8 cellular contexts compared by ENCODE assay signal in genomic region chr14:59481407-59482119, GRCh38. TPM values are rescaled to one million over a fixed set of nuclear protein-coding genes. Genes with fewer than 3 reads are reported as not detected.
DNase-seq lines count a peak whose midpoint lies in the region; ATAC-seq, FAIRE-seq and TF ChIP-seq lines count a peak whose summit lies in the region.

No MANE protein-coding gene starts in this region.

- TF ChIP-seq EP300 in GM12878 (IDR thresholded peaks at IDR 0.05; ENCODE audit: borderline replicate concordance in 1 of 2, control insufficient read depth in 1 of 2, low read depth in 2 of 2, low read length in 2 of 2) = no peak

- peaks cover 58% of the 10 kb centered on the region for H3K79me2 ChIP-seq in GM12878 (ENCODE audit: control insufficient read depth, insufficient read depth, low read length)

- H3K36me3 ChIP-seq in GM12878 (ENCODE audit: control insufficient read depth in 2 of 2, insufficient read depth in 2 of 2, low read length in 1 of 2) = no peaks in the 10 kb centered on the region
- H3K36me3 ChIP-seq in muscle layer of colon (ENCODE audit: insufficient read depth, low read length) = no peaks in the 10 kb centered on the region

- H4K20me1 ChIP-seq in GM12878 (ENCODE audit: control insufficient read depth, insufficient read depth) = no peaks in the 10 kb centered on the region

- RAD21 ChIA-PET in GM12878 (lab: Charles Lee; ENCODE audit: unreplicated experiment) = interaction anchor here (1.5 kb wide), 1 partner anchor 356 kb away, joined by 4 read pairs; no protein-coding TSS in a partner anchor

- FAIRE-seq in GM12878 (lab: Jason Lieb, UNC) = no peak

- TF ChIP-seq POLR2A in GM12878 (IDR thresholded peaks at IDR 0.05; ENCODE audit: low read depth, low read length) = no peak

- H3K4me1 ChIP-seq in GM12878 (ENCODE audit: control insufficient read depth, insufficient read depth, low read length) (peaks cover 10% of the 10 kb centered on the region; the same call in 1 of the 2 replicates), muscle layer of colon (ENCODE audit: insufficient read depth, low read length) (peaks cover 44% of the 10 kb centered on the region)

- ATAC-seq in GM12878 (no peak), HG03095 (IDR thresholded peaks at IDR 0.05; ENCODE audit: unreplicated experiment) (no peak), GM19023 (IDR thresholded peaks at IDR 0.05; ENCODE audit: unreplicated experiment) (no peak)

- SMC1A ChIA-PET in GM12878 (lab: Charles Lee; ENCODE audit: uncharacterized antibody, unreplicated experiment) = interaction anchor here (1.0 to 1.5 kb wide), 2 partner anchors 17 to 38 kb away, joined by 3 to 6 read pairs; partner anchors contain the start of gene GPR135

- BruUV-seq in GM12878 (replicated peaks; lab: Mats Ljungman, UMichigan) = no TSS peak

- in situ Hi-C loops in GM12878 (cut with MboI) = loop anchor here (25.0 kb wide), 1 partner anchor 681 kb away; the partner anchor contains the start of gene DHRS7

- no peak for TF ChIP-seq RAD21 in GM12878 (IDR thresholded peaks at IDR 0.05; ENCODE audit: insufficient read depth, low read depth, low read length)

- H3K9me3 ChIP-seq in GM12878 (replicated peaks; ENCODE audit: control insufficient read depth, insufficient read depth, low read length) (no peaks in the 10 kb centered on the region), muscle layer of colon (ENCODE audit: low read length) (no peaks in the 10 kb centered on the region)

- peak overlapping the region; percentile 76; the same call in 1 of the 2 replicates for H3K9ac ChIP-seq in GM12878 (ENCODE audit: control insufficient read depth, insufficient read depth, low read length)
- H3K9ac ChIP-seq in muscle layer of colon (ENCODE audit: low read length) = no peak overlapping the region

- H3K4me2 ChIP-seq in GM12878 (ENCODE audit: control insufficient read depth, insufficient read depth) = peak overlapping the region; percentile 96

- DNase-seq in AG08396 (ENCODE audit: low spot score) (peak; percentile 20), HS-5 (ENCODE audit: low read depth) (peak; percentile 64), GM12878 (ENCODE audit: low read depth, low spot score) (no peak), T-helper 9 cell (no peak), NCI-H1092 (lab: John Stamatoyannopoulos, UW) (no peak)

- POLR2A ChIA-PET in GM12878 (lab: Charles Lee) = no interaction called here

- peak overlapping the region; percentile 85; the same call in 1 of the 2 replicates for H3K27ac ChIP-seq in GM12878 (ENCODE audit: control insufficient read depth, insufficient read depth)
- H3K27ac ChIP-seq in muscle layer of colon (ENCODE audit: low read depth, low read length) = peak overlapping the region; percentile 85

- H3K4me3 ChIP-seq in GM12878 (peak overlapping the region; percentile 83), muscle layer of colon (ENCODE audit: low read depth in 1 of 2, low read length in 2 of 2) (peak overlapping the region in 1 of 2 donors; percentile 85)

- 99% methylated on average over 4 of the region's 4 CpGs for WGBS in GM12878 (ENCODE audit: insufficient coverage, insufficient replicate concordance, low lambda C conversion rate, missing lambda C conversion rate)

- TF ChIP-seq CTCF in GM12878 (IDR thresholded peaks at IDR 0.05 in 2 of 3, conservative IDR thresholded peaks at IDR 0.05 in 1 of 3; ENCODE audit: control insufficient read depth in 2 of 3, extremely low read depth in 1 of 3, insufficient read depth in 1 of 3, low read depth in 3 of 3, low read length in 3 of 3) = no peak

- CTCF ChIA-PET in GM12878 (lab: Yijun Ruan, JAX) = interaction anchor here (1.0 kb wide), 1 partner anchor 95 kb away, joined by 3 read pairs; the partner anchor contains the start of gene CCDC175

- intact Hi-C loops in GM12878 (cut with micrococcal nuclease; ENCODE audit: unreplicated experiment) = loop anchor here (10.0 kb wide), 2 partner anchors 613 to 683 kb away; partner anchors contain the start of genes DHRS7 and PCNX4

- no peak overlapping the region for H2AFZ ChIP-seq in GM12878 (ENCODE audit: control insufficient read depth, low read depth, low read length)

- no peaks in the 10 kb centered on the region for H3K27me3 ChIP-seq in GM12878 (replicated peaks in 1 of 2; ENCODE audit: control insufficient read depth in 2 of 2, insufficient read depth in 2 of 2, low read length in 1 of 2)
- no peaks in the 10 kb centered on the region for H3K27me3 ChIP-seq in muscle layer of colon (ENCODE audit: control insufficient read depth in 1 of 2, insufficient read depth in 2 of 2, low read length in 2 of 2)

TF ChIP-seq in GM12878, 131 proteins besides CTCF, POLR2A, EP300 and RAD21 (continues in another document):
- no peak for TF ChIP-seq TCF12 (IDR thresholded peaks at IDR 0.05; ENCODE audit: low read depth, low read length)
- no peak for TF ChIP-seq SREBF1 (IDR thresholded peaks at IDR 0.05; ENCODE audit: low read length)
- no peak for TF ChIP-seq TCF7 (IDR thresholded peaks at IDR 0.05; ENCODE audit: borderline replicate concordance)
- no peak for TF ChIP-seq CBX5 (IDR thresholded peaks at IDR 0.05; ENCODE audit: low read depth)
- TF ChIP-seq, protein P1, sequence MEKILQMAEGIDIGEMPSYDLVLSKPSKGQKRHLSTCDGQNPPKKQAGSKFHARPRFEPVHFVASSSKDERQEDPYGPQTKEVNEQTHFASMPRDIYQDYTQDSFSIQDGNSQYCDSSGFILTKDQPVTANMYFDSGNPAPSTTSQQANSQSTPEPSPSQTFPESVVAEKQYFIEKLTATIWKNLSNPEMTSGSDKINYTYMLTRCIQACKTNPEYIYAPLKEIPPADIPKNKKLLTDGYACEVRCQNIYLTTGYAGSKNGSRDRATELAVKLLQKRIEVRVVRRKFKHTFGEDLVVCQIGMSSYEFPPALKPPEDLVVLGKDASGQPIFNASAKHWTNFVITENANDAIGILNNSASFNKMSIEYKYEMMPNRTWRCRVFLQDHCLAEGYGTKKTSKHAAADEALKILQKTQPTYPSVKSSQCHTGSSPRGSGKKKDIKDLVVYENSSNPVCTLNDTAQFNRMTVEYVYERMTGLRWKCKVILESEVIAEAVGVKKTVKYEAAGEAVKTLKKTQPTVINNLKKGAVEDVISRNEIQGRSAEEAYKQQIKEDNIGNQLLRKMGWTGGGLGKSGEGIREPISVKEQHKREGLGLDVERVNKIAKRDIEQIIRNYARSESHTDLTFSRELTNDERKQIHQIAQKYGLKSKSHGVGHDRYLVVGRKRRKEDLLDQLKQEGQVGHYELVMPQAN (conservative IDR thresholded peaks at IDR 0.05) = no peak

RNA-seq across cellular contexts. Expression of gene L3HYPDH, which starts 2.6 kb away (rescaled TPM):
- total RNA-seq in GM12878 (2013; cell fraction: nucleolus; rRNA removed) = 154 and 158 TPM in 2 replicates
- total RNA-seq in GM12878 (2014; rRNA removed) = 15.5 and 17.2 TPM in 2 replicates
- total RNA-seq in GM12878 (2014; rRNA removed; fragmentation: Illumina TruSeq; extraction: Trizol) = 11.8 and 13.4 TPM in 2 replicates
- total RNA-seq in GM12878 (2021) = 14.7 and 17.4 TPM in 2 replicates
- 3.7 TPM for polyA plus RNA-seq in GM12878 (2011; ENCODE audit: low read depth)
- 27.8 and 41.9 TPM in 2 replicates for polyA plus RNA-seq in GM12878 (2011; rRNA removed)
- polyA plus RNA-seq in GM12878 (2011; cell fraction: cytosol; rRNA removed) = 5.6 and 9.5 TPM in 2 replicates
- polyA plus RNA-seq in GM12878 (2011; cell fraction: nucleus; rRNA removed) = 98.3 and 136 TPM in 2 replicates
- polyA plus RNA-seq in GM12878 (2012) = 8.9 and 15.9 TPM in 2 replicates
- polyA plus RNA-seq in GM12878 (2014; fragmentation: Illumina TruSeq; extraction: Trizol) = 11.5 and 16.9 TPM in 2 replicates
- polyA plus RNA-seq in GM12878 (2014; fragmentation: Nextera tagmentation; extraction: Ambion mirVana) = 10 to 100 TPM; 13.5 to 19.5 TPM
- 21.4 and 26.3 TPM in 2 replicates for polyA plus RNA-seq in GM12878 (2014; rRNA removed)
- 10 to 100 TPM; 15.7 to 16.0 TPM for polyA plus RNA-seq in GM12878 (2016; fragmentation: Nextera tagmentation; extraction: Ambion mirVana)
- 13.4 and 13.8 TPM in 2 replicates for polyA minus RNA-seq in GM12878 (2011; rRNA and poly(A)+ RNA removed)
- polyA minus RNA-seq in GM12878 (2011; cell fraction: cytosol; rRNA and poly(A)+ RNA removed) = 5.1 and 6.2 TPM in 2 replicates
- 71.0 and 81.6 TPM in 2 replicates for polyA minus RNA-seq in GM12878 (2011; cell fraction: nucleus; rRNA and poly(A)+ RNA removed)

RNA-seq across cellular contexts. Expression of gene JKAMP, which starts 2.8 kb away (rescaled TPM):
- total RNA-seq in GM12878 (2013; cell fraction: nucleolus; rRNA removed) = 121 and 135 TPM in 2 replicates
- total RNA-seq in GM12878 (2014; rRNA removed) (45.3 and 59.2 TPM in 2 replicates), GM12878 (2014; rRNA removed; fragmentation: Illumina TruSeq; extraction: Trizol) (33.0 and 33.3 TPM in 2 replicates), GM12878 (2021) (18.2 and 19.5 TPM in 2 replicates)
- 19.3 TPM for polyA plus RNA-seq in GM12878 (2011; ENCODE audit: low read depth)
- polyA plus RNA-seq in GM12878 (2011; rRNA removed) (129 and 154 TPM in 2 replicates), GM12878 (2014; fragmentation: Illumina TruSeq; extraction: Trizol) (45.9 and 56.2 TPM in 2 replicates), GM12878 (2014; fragmentation: Nextera tagmentation; extraction: Ambion mirVana) (100 to 1,000 TPM in 1 of 2 experiments, 10 to 100 TPM in 1; 66.3 to 129 TPM), GM12878 (2014; rRNA removed) (34.1 and 40.3 TPM in 2 replicates), GM12878 (2016; fragmentation: Nextera tagmentation; extraction: Ambion mirVana) (10 to 100 TPM; 47.3 to 47.7 TPM)
- polyA plus RNA-seq in GM12878 (2011; cell fraction: cytosol; rRNA removed) = 69.7 and 86.9 TPM in 2 replicates
- polyA plus RNA-seq in GM12878 (2011; cell fraction: nucleus; rRNA removed) = 72.8 and 85.4 TPM in 2 replicates
- 24.4 and 25.2 TPM in 2 replicates for polyA plus RNA-seq in GM12878 (2012)
- polyA minus RNA-seq in GM12878 (2011; rRNA and poly(A)+ RNA removed) = 59.7 and 105 TPM in 2 replicates
- 19.0 and 20.6 TPM in 2 replicates for polyA minus RNA-seq in GM12878 (2011; cell fraction: cytosol; rRNA and poly(A)+ RNA removed)
- 46.2 and 72.2 TPM in 2 replicates for polyA minus RNA-seq in GM12878 (2011; cell fraction: nucleus; rRNA and poly(A)+ RNA removed)

RNA-seq across cellular contexts. Expression of gene GPR135, which starts 16.4 kb away (rescaled TPM):
- 15.3 and 15.7 TPM in 2 replicates for total RNA-seq in GM12878 (2013; cell fraction: nucleolus; rRNA removed)
- total RNA-seq in GM12878 (2014; rRNA removed) (0.65 and 1.1 TPM in 2 replicates), GM12878 (2014; rRNA removed; fragmentation: Illumina TruSeq; extraction: Trizol) (0.89 and 1.1 TPM in 2 replicates), GM12878 (2021) (1.1 and 1.4 TPM in 2 replicates)
- polyA plus RNA-seq in GM12878 (2011; ENCODE audit: low read depth) = 0.10 TPM
- polyA plus RNA-seq in GM12878 (2011; rRNA removed) (0.83 and 1.0 TPM in 2 replicates), GM12878 (2014; fragmentation: Illumina TruSeq; extraction: Trizol) (0.96 and 1.0 TPM in 2 replicates), GM12878 (2014; fragmentation: Nextera tagmentation; extraction: Ambion mirVana) (under 1 TPM; 0.11 to 0.16 TPM), GM12878 (2014; rRNA removed) (1.1 TPM in 2 replicates), GM12878 (2016; fragmentation: Nextera tagmentation; extraction: Ambion mirVana) (under 1 TPM; 0.28 to 0.32 TPM)
- polyA plus RNA-seq in GM12878 (2011; cell fraction: cytosol; rRNA removed) = 0.12 and 0.32 TPM in 2 replicates
- polyA plus RNA-seq in GM12878 (2011; cell fraction: nucleus; rRNA removed) = 5.0 and 5.7 TPM in 2 replicates
- polyA plus RNA-seq in GM12878 (2012) = 0.45 and 0.52 TPM in 2 replicates
- polyA minus RNA-seq in GM12878 (2011; rRNA and poly(A)+ RNA removed) = 0.95 and 1.8 TPM in 2 replicates
- polyA minus RNA-seq in GM12878 (2011; cell fraction: cytosol; rRNA and poly(A)+ RNA removed) = 0.21 and 0.67 TPM in 2 replicates
- polyA minus RNA-seq in GM12878 (2011; cell fraction: nucleus; rRNA and poly(A)+ RNA removed) = 5.4 and 8.9 TPM in 2 replicates

Comparison
In these comparisons a context has a peak if more than half of its experiments do, and no peak if none do; other contexts are left out.
1. DNase-seq: peak in AG08396 (single experiment) and HS-5 (single experiment); none in GM12878 (single experiment), T-helper 9 cell (single experiment) and NCI-H1092 (single experiment).